20 cellular contexts compared by ENCODE assay signal in the genomic region with DNA sequence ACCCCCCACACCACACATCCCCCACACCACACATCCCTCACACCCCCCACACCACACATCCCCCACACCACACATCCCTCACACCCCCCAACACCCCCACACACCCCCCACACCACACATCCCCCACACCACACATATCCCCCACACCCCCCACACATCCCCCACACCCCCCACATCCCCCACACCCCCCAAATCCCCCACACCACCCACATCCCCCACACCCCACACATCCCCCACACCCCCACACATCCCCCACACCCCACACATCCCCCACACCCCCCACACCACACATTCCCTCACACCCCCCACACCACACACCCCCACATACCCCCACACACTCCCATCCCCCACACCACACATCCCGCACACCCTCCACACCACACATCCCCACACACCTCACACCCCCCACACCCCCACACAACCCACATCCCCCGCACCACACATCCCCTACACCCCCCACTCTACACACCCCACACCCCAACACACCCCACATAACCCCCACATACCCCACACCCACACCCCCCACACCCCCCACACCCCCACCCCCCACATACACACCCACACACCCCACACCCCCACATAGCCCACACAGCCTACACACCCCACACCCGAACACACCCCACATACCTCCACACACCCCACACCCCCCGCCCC.
"Had no signal": no experiment of that assay in that cellular context is flagged by ENCODE, and none has a peak within 500 bp of the region (broad histone marks: within the 10 kb centered on the region; RNA-seq: fewer than 3 reads in every experiment).

No MANE protein-coding gene starts in this region.

- ATAC-seq: stimulated activated naive B cell treated with anti-CD40 and anti-IgM and Interleukin-4, amounts not matched to agents 10 μg/mL and 1 μg/mL and 100 μg/mL, for 72 hours had no signal

- H3K4me3 ChIP-seq: esophagus squamous epithelium, lung, spleen, tibial artery had no signal

- H3K4me1 Mint-ChIP-seq: activated naive CD8-positive, alpha-beta T cell treated with anti-CD3 and anti-CD28 coated beads for 36 hours; activated T-helper 17 cell treated with anti-CD3 and anti-CD28 coated beads, Interleukin-2, amount 50 U/mL, for 72 hours; stimulated activated naive B cell treated with anti-CD40 and anti-IgM and Interleukin-4, amounts not matched to agents 10 μg/mL and 1 μg/mL and 100 μg/mL, for 72 hours had no signal

- H3K27me3 Mint-ChIP-seq: activated CD4-positive, alpha-beta T cell treated with anti-CD3 and anti-CD28 coated beads, Interleukin-2, amount 10 ng/mL, durations not matched to agents 24 days and 14 days; activated CD8-positive, alpha-beta T cell treated with anti-CD3 and anti-CD28 coated beads for 36 hours; activated naive CD8-positive, alpha-beta T cell treated with anti-CD3 and anti-CD28 coated beads for 36 hours; activated T-helper 17 cell treated with anti-CD3 and anti-CD28 coated beads, Interleukin-2, amount 50 U/mL, for 72 hours; dendritic cell treated with granulocyte-macrophage colony-stimulating factor and Interleukin-4, amounts not matched to agents 40 ng/mL and 50 ng/mL, for 4 days; stimulated activated naive B cell treated with anti-CD40 and anti-IgM and Interleukin-4, amounts not matched to agents 10 μg/mL and 1 μg/mL and 100 μg/mL, for 72 hours had no signal

- H3K4me3 Mint-ChIP-seq: activated CD4-positive, alpha-beta T cell treated with anti-CD3 and anti-CD28 coated beads, Interleukin-2, amount 10 ng/mL, durations not matched to agents 24 days and 14 days; activated CD8-positive, alpha-beta T cell treated with anti-CD3 and anti-CD28 coated beads for 36 hours; activated naive CD8-positive, alpha-beta T cell treated with anti-CD3 and anti-CD28 coated beads for 36 hours; activated T-helper 17 cell treated with anti-CD3 and anti-CD28 coated beads, Interleukin-2, amount 50 U/mL, for 72 hours; dendritic cell treated with granulocyte-macrophage colony-stimulating factor and Interleukin-4, amounts not matched to agents 40 ng/mL and 50 ng/mL, for 4 days; stimulated activated naive B cell treated with anti-CD40 and anti-IgM and Interleukin-4, amounts not matched to agents 10 μg/mL and 1 μg/mL and 100 μg/mL, for 72 hours had no signal

- H3K36me3 ChIP-seq: esophagus squamous epithelium had no signal

- H3K9me3 Mint-ChIP-seq: activated CD4-positive, alpha-beta T cell treated with anti-CD3 and anti-CD28 coated beads, Interleukin-2, amount 10 ng/mL, durations not matched to agents 24 days and 14 days; activated CD8-positive, alpha-beta T cell treated with anti-CD3 and anti-CD28 coated beads for 36 hours; activated naive CD8-positive, alpha-beta T cell treated with anti-CD3 and anti-CD28 coated beads for 36 hours; activated T-helper 17 cell treated with anti-CD3 and anti-CD28 coated beads, Interleukin-2, amount 50 U/mL, for 72 hours; dendritic cell treated with granulocyte-macrophage colony-stimulating factor and Interleukin-4, amounts not matched to agents 40 ng/mL and 50 ng/mL, for 4 days; nephron; stimulated activated naive B cell treated with anti-CD40 and anti-IgM and Interleukin-4, amounts not matched to agents 10 μg/mL and 1 μg/mL and 100 μg/mL, for 72 hours had no signal

- DNase-seq: activated CD4-positive, alpha-beta T cell treated with anti-CD3 and anti-CD28 coated beads, Interleukin-2, amount 10 ng/mL, durations not matched to agents 24 days and 14 days; activated CD8-positive, alpha-beta T cell treated with anti-CD3 and anti-CD28 coated beads for 36 hours; activated naive CD4-positive, alpha-beta T cell; activated naive CD8-positive, alpha-beta T cell treated with anti-CD3 and anti-CD28 coated beads for 36 hours; activated T-cell treated with anti-CD3 and anti-CD28 coated beads, Interleukin-2, amount 50 U/mL, for 1 hour; amniotic stem cell; effector memory CD4-positive, alpha-beta T cell; esophagus squamous epithelium; spleen; stimulated activated CD4-positive, alpha-beta T cell treated with anti-CD3 and anti-CD28 coated beads, Interleukin-4, amount 100 ng/mL, for 4 hours; stimulated activated naive B cell treated with anti-CD40 and anti-IgM and Interleukin-4, amounts not matched to agents 10 μg/mL and 1 μg/mL and 100 μg/mL, for 72 hours; T1000; tibial artery had no signal

- H3K9me3 ChIP-seq: esophagus squamous epithelium, spleen, tibial artery had no signal

- H3K27ac ChIP-seq: spleen, tibial artery had no signal

- H3K27ac Mint-ChIP-seq: activated CD8-positive, alpha-beta T cell treated with anti-CD3 and anti-CD28 coated beads for 36 hours; activated naive CD8-positive, alpha-beta T cell treated with anti-CD3 and anti-CD28 coated beads for 36 hours; dendritic cell treated with granulocyte-macrophage colony-stimulating factor and Interleukin-4, amounts not matched to agents 40 ng/mL and 50 ng/mL, for 4 days; stimulated activated naive B cell treated with anti-CD40 and anti-IgM and Interleukin-4, amounts not matched to agents 10 μg/mL and 1 μg/mL and 100 μg/mL, for 72 hours had no signal

- H3K36me3 Mint-ChIP-seq: activated naive CD8-positive, alpha-beta T cell treated with anti-CD3 and anti-CD28 coated beads for 36 hours; stimulated activated naive B cell treated with anti-CD40 and anti-IgM and Interleukin-4, amounts not matched to agents 10 μg/mL and 1 μg/mL and 100 μg/mL, for 72 hours had no signal

- FAIRE-seq: endothelial cell of umbilical vein, keratinocyte, urothelium cell line had no signal

- H3K4me1 ChIP-seq: spleen, tibial artery had no signal

- H3K27me3 ChIP-seq: esophagus squamous epithelium, spleen, tibial artery had no signal
